In the genomic region with DNA sequence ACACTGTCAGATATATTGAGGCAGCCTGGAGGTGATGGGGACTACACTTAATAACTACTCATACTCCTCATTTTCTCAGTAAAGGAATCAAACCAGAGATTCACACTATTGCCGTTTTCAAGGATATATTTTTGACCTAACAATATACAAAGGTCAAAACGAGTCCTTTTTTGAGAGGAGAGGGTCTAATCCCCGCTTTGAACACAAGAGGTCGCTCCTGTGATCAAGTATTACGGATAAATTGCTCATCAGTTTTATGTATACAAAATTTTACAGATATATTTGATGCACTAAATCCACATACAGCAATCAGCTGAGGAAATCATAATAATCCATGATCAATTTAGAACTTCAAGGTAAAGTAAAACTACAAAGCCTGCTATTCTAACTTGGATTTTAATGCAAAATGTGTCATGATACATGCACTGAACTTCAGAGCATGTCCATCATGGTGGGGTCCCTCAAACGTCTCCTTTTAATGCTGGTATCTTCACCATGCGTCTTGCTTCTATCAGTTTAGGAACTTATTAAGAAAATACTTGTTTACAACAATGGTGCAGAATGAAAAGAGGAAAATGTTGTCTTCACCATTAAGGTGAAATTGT, we compare ENCODE assay signal across 10 cellular contexts. TPM values are rescaled to one million over a fixed set of nuclear protein-coding genes. Genes with fewer than 3 reads are reported as not detected.
DNase-seq lines count a peak whose midpoint lies in the region; ATAC-seq, FAIRE-seq and TF ChIP-seq lines count a peak whose summit lies in the region.
"Had no signal": no experiment of that assay in that cellular context is flagged by ENCODE, and none has a peak within 500 bp of the region (broad histone marks: within the 10 kb centered on the region; RNA-seq: fewer than 3 reads in every experiment).

No MANE protein-coding gene starts in this region.

- H2AFZ ChIP-seq in endothelial cell of umbilical vein (ENCODE audit: low read depth, low read length): no peak overlapping the region

- H3K4me1 Mint-ChIP-seq in activated CD8-positive, alpha-beta T cell treated with anti-CD3 and anti-CD28 coated beads for 36 hours (ENCODE audit: low read depth): peaks cover 6% of the 10 kb centered on the region
- peaks cover 6% of the 10 kb centered on the region for H3K4me1 Mint-ChIP-seq in activated CD8-positive, alpha-beta T cell treated with anti-CD3 and anti-CD28 coated beads, Interleukin-2, amount 10 ng/mL, durations not matched to agents 7 days and 5 days (ENCODE audit: low read depth)

- H3K27me3 Mint-ChIP-seq in activated CD8-positive, alpha-beta T cell treated with anti-CD3 and anti-CD28 coated beads for 36 hours: peaks cover 87% of the 10 kb centered on the region
- peaks cover 83% of the 10 kb centered on the region for H3K27me3 Mint-ChIP-seq in activated CD8-positive, alpha-beta T cell treated with anti-CD3 and anti-CD28 coated beads, Interleukin-2, amount 10 ng/mL, durations not matched to agents 7 days and 5 days (ENCODE audit: low read depth)

- H3K36me3 Mint-ChIP-seq in activated CD8-positive, alpha-beta T cell treated with anti-CD3 and anti-CD28 coated beads for 36 hours (ENCODE audit: low read depth): peaks cover 4% of the 10 kb centered on the region
- peaks cover 14% of the 10 kb centered on the region for H3K36me3 Mint-ChIP-seq in activated CD8-positive, alpha-beta T cell treated with anti-CD3 and anti-CD28 coated beads, Interleukin-2, amount 10 ng/mL, durations not matched to agents 7 days and 5 days (ENCODE audit: low read depth)

- DNase-seq in activated CD8-positive, alpha-beta T cell treated with anti-CD3 and anti-CD28 coated beads for 36 hours: peak; percentile 36
- no peak for DNase-seq in activated CD8-positive, alpha-beta T cell treated with anti-CD3 and anti-CD28 coated beads, Interleukin-2, amount 10 ng/mL, durations not matched to agents 7 days and 5 days
- DNase-seq in NCI-H2227 treated with DMSO at 0.1 percent for 48 hours (lab: John Stamatoyannopoulos, UW) (peak; percentile 42), endothelial cell of umbilical vein (ENCODE audit: low read depth, low spot score) (peak; percentile 56), thyroid gland (no peak), right atrium auricular region (ENCODE audit: low spot score) (no peak)
- no peak for DNase-seq in activated T-cell treated with anti-CD3 and anti-CD28 coated beads, Interleukin-2, amount 50 U/mL, for 48 hours
- DNase-seq: activated CD4-positive, CD25-positive, alpha-beta regulatory T cell had no signal

- no peak overlapping the region for H3K4me2 ChIP-seq in endothelial cell of umbilical vein (ENCODE audit: insufficient read depth, low read length)

- 4 to 13% methylated on average over 7 of the region's 7 CpGs for WGBS in thyroid gland, 2 donors

- peaks cover 36 to 80% of the 10 kb centered on the region in 2 experiments for H3K27me3 ChIP-seq in endothelial cell of umbilical vein (ENCODE audit: control insufficient read depth in 2 of 2, insufficient read depth in 2 of 2, low read length in 2 of 2)
- H3K27me3 ChIP-seq in thyroid gland: peaks cover 31% of the 10 kb centered on the region
- peaks cover 9 to 35% of the 10 kb centered on the region in 2 donors for H3K27me3 ChIP-seq in right atrium auricular region

- no peak overlapping the region for H3K4me3 Mint-ChIP-seq in activated CD8-positive, alpha-beta T cell treated with anti-CD3 and anti-CD28 coated beads for 36 hours
- H3K4me3 Mint-ChIP-seq in activated CD8-positive, alpha-beta T cell treated with anti-CD3 and anti-CD28 coated beads, Interleukin-2, amount 10 ng/mL, durations not matched to agents 7 days and 5 days: no peak overlapping the region

- no peaks in the 10 kb centered on the region for H3K36me3 ChIP-seq in endothelial cell of umbilical vein (ENCODE audit: control insufficient read depth in 2 of 2, extremely low read depth in 1 of 2, insufficient read depth in 2 of 2, low read length in 2 of 2)
- no peaks in the 10 kb centered on the region for H3K36me3 ChIP-seq in thyroid gland
- no peaks in the 10 kb centered on the region for H3K36me3 ChIP-seq in right atrium auricular region

- H3K27ac ChIP-seq in endothelial cell of umbilical vein (ENCODE audit: insufficient read depth, low read depth, low read length) (no peak overlapping the region), thyroid gland (no peak overlapping the region), right atrium auricular region (no peak overlapping the region)

- CTCF ChIA-PET in activated CD8-positive, alpha-beta T cell treated with anti-CD3 and anti-CD28 coated beads for 36 hours (lab: Charles Lee): interaction anchor here (0.9 to 2.0 kb wide), 4 partner anchors 9 to 417 kb away, joined by 3 to 6 read pairs (median 6); no protein-coding TSS in a partner anchor
- CTCF ChIA-PET in activated CD8-positive, alpha-beta T cell treated with anti-CD3 and anti-CD28 coated beads, Interleukin-2, amount 10 ng/mL, durations not matched to agents 7 days and 5 days (lab: Charles Lee): interaction anchor here (1.0 to 1.5 kb wide), 2 partner anchors 12 to 14 kb away, joined by 3 read pairs; no protein-coding TSS in a partner anchor
- CTCF ChIA-PET in endothelial cell of umbilical vein (lab: Charles Lee): interaction anchor here (0.9 to 4.8 kb wide), 9 partner anchors 12 to 627 kb away, joined by 3 to 30 read pairs (median 5); no protein-coding TSS in a partner anchor

- H3K9me3 Mint-ChIP-seq in activated CD8-positive, alpha-beta T cell treated with anti-CD3 and anti-CD28 coated beads for 36 hours: peaks cover 2% of the 10 kb centered on the region
- H3K9me3 Mint-ChIP-seq in activated CD8-positive, alpha-beta T cell treated with anti-CD3 and anti-CD28 coated beads, Interleukin-2, amount 10 ng/mL, durations not matched to agents 7 days and 5 days (ENCODE audit: insufficient read depth): peaks cover 5% of the 10 kb centered on the region

- H3K4me3 ChIP-seq in endothelial cell of umbilical vein (replicated peaks in 1 of 3; ENCODE audit: insufficient read depth in 1 of 3, low read depth in 1 of 3, low read length in 3 of 3): no peak overlapping the region
- H3K4me3 ChIP-seq in thyroid gland (replicated peaks in 1 of 3): no peak overlapping the region
- H3K4me3 ChIP-seq in right atrium auricular region: no peak overlapping the region

- H3K79me2 ChIP-seq in endothelial cell of umbilical vein (ENCODE audit: control insufficient read depth, insufficient read depth, low read length): no peaks in the 10 kb centered on the region

- H3K9ac ChIP-seq in endothelial cell of umbilical vein (replicated peaks; ENCODE audit: extremely low read depth, insufficient read depth, low read length): no peak overlapping the region

- H3K9me3 ChIP-seq in endothelial cell of umbilical vein (replicated peaks; ENCODE audit: control insufficient read depth, insufficient read depth, low read length) (no peaks in the 10 kb centered on the region), thyroid gland (no peaks in the 10 kb centered on the region), right atrium auricular region (no peaks in the 10 kb centered on the region)

- intact Hi-C loops in activated CD8-positive, alpha-beta T cell treated with anti-CD3 and anti-CD28 coated beads for 36 hours (cut with micrococcal nuclease): loop anchor here (5.0 kb wide), 1 partner anchor 413 kb away; no protein-coding TSS in a partner anchor
- intact Hi-C loops in endothelial cell of umbilical vein (cut with micrococcal nuclease) (loop anchor here (1.0 to 5.0 kb wide), 8 partner anchors 305 to 1277 kb away; no protein-coding TSS in a partner anchor), thyroid gland (cut with DNase I) (no loop called here)

- H4K20me1 ChIP-seq in endothelial cell of umbilical vein (replicated peaks; ENCODE audit: control insufficient read depth, extremely low read depth, insufficient read depth, low read length): no peaks in the 10 kb centered on the region

- FAIRE-seq in endothelial cell of umbilical vein (lab: Jason Lieb, UNC): peak; percentile 73

- TF ChIP-seq CTCF in activated CD8-positive, alpha-beta T cell treated with anti-CD3 and anti-CD28 coated beads for 36 hours (IDR thresholded peaks at IDR 0.05): peak; percentile 53
- peak; percentile 34 to 60 for TF ChIP-seq CTCF in endothelial cell of umbilical vein (IDR thresholded peaks at IDR 0.05; ENCODE audit: extremely low read depth in 1 of 2, insufficient read depth in 1 of 2, low read depth in 1 of 2, low read length in 2 of 2)
- peak in 4 of 6 experiments; percentile 7 to 46 (median 30) for TF ChIP-seq CTCF in thyroid gland (IDR thresholded peaks at IDR 0.05)
- TF ChIP-seq CTCF in right atrium auricular region (IDR thresholded peaks at IDR 0.05): no peak

- no peak for TF ChIP-seq POLR2A in endothelial cell of umbilical vein (IDR thresholded peaks at IDR 0.05; ENCODE audit: low read depth, low read length)
- TF ChIP-seq POLR2A in thyroid gland (IDR thresholded peaks at IDR 0.05): no peak

- no TSS peak for BruUV-seq in endothelial cell of umbilical vein (replicated peaks; lab: Mats Ljungman, UMichigan)

- H3K4me1 ChIP-seq in endothelial cell of umbilical vein (ENCODE audit: control insufficient read depth, extremely low read depth, insufficient read depth, low read length) (peaks cover 18% of the 10 kb centered on the region), thyroid gland (peaks cover 24 to 28% of the 10 kb centered on the region in 2 donors), right atrium auricular region (peaks cover 0 to 24% of the 10 kb centered on the region in 2 donors)

- H3K27ac Mint-ChIP-seq in activated CD8-positive, alpha-beta T cell treated with anti-CD3 and anti-CD28 coated beads for 36 hours: no peak overlapping the region
- H3K27ac Mint-ChIP-seq in activated CD8-positive, alpha-beta T cell treated with anti-CD3 and anti-CD28 coated beads, Interleukin-2, amount 10 ng/mL, durations not matched to agents 7 days and 5 days: no peak overlapping the region

- no peaks in the 10 kb centered on the region for H3K9me1 ChIP-seq in endothelial cell of umbilical vein (replicated peaks; ENCODE audit: control insufficient read depth, extremely low read depth, insufficient read depth, low read length)

- POLR2A ChIA-PET in activated CD8-positive, alpha-beta T cell treated with anti-CD3 and anti-CD28 coated beads for 36 hours (lab: Charles Lee): no interaction called here
- POLR2A ChIA-PET in activated CD8-positive, alpha-beta T cell treated with anti-CD3 and anti-CD28 coated beads, Interleukin-2, amount 10 ng/mL, durations not matched to agents 7 days and 5 days (lab: Charles Lee): no interaction called here
- POLR2A ChIA-PET in endothelial cell of umbilical vein (lab: Charles Lee): no interaction called here

- dilution Hi-C loops in endothelial cell of umbilical vein (cut with MboI; ENCODE audit: extremely low pct_ligation_motif_present, low sequenced_read_pairs): no loop called here

- no peak for ATAC-seq in activated CD8-positive, alpha-beta T cell treated with anti-CD3 and anti-CD28 coated beads for 36 hours
- no peak for ATAC-seq in activated CD8-positive, alpha-beta T cell treated with anti-CD3 and anti-CD28 coated beads, Interleukin-2, amount 10 ng/mL, durations not matched to agents 7 days and 5 days
- no peak for ATAC-seq in HG03460 (IDR thresholded peaks at IDR 0.05; ENCODE audit: unreplicated experiment)

RNA-seq across cellular contexts. Expression of gene ISL1, which starts 2.5 kb away (rescaled TPM):
- not detected for total RNA-seq in activated CD8-positive, alpha-beta T cell treated with anti-CD3 and anti-CD28 coated beads for 36 hours
- total RNA-seq in activated CD8-positive, alpha-beta T cell treated with anti-CD3 and anti-CD28 coated beads, Interleukin-2, amount 10 ng/mL, durations not matched to agents 7 days and 5 days: not detected
- total RNA-seq in endothelial cell of umbilical vein: 0.53 and 1.1 TPM in 2 replicates
- 0.13 and 0.28 TPM in 2 replicates for polyA plus RNA-seq in endothelial cell of umbilical vein
- polyA plus RNA-seq in endothelial cell of umbilical vein (2011; cell fraction: cytosol; rRNA removed): 0.48 and 0.54 TPM in 2 replicates
- polyA plus RNA-seq in endothelial cell of umbilical vein (2011; cell fraction: nucleus; rRNA removed): 0.34 and 0.61 TPM in 2 replicates
- polyA plus RNA-seq in endothelial cell of umbilical vein (2012): 0.51 and 0.65 TPM in 2 replicates
- polyA minus RNA-seq in endothelial cell of umbilical vein: 0.19 and 0.27 TPM in 2 replicates
- polyA minus RNA-seq in endothelial cell of umbilical vein (2011; cell fraction: cytosol; rRNA and poly(A)+ RNA removed): not detected
- 0.24 and 0.43 TPM in 2 replicates for polyA minus RNA-seq in endothelial cell of umbilical vein (2011; cell fraction: nucleus; rRNA and poly(A)+ RNA removed)
- total RNA-seq in thyroid gland: under 1 TPM in 1 of 4 donors, not detected in 3; 0.63 TPM
- not detected for total RNA-seq in right atrium auricular region
- total RNA-seq: subcutaneous adipose tissue had no signal

Comparison
In these comparisons a context has a peak if more than half of its experiments do, and no peak if none do; other contexts are left out.
1. DNase-seq: peak in activated CD8-positive, alpha-beta T cell treated with anti-CD3 and anti-CD28 coated beads for 36 hours (single experiment), NCI-H2227 treated with DMSO at 0.1 percent for 48 hours (single experiment) and endothelial cell of umbilical vein (single experiment); none in activated CD8-positive, alpha-beta T cell treated with anti-CD3 and anti-CD28 coated beads, Interleukin-2, amount 10 ng/mL, durations not matched to agents 7 days and 5 days (single experiment), thyroid gland (0 of 2), activated T-cell treated with anti-CD3 and anti-CD28 coated beads, Interleukin-2, amount 50 U/mL, for 48 hours (0 of 2) and right atrium auricular region (single experiment).
2. CTCF ChIP-seq: peak in activated CD8-positive, alpha-beta T cell treated with anti-CD3 and anti-CD28 coated beads for 36 hours (single experiment), endothelial cell of umbilical vein (2 of 2) and thyroid gland (4 of 6); none in right atrium auricular region (0 of 2).